In genomic region chr4:140343303-140343702, GRCh38 we compare ENCODE assay signal across 9 cellular contexts. TPM values are rescaled to one million over a fixed set of nuclear protein-coding genes. Genes with fewer than 3 reads are reported as not detected.
DNase-seq lines count a peak whose midpoint lies in the region; ATAC-seq and TF ChIP-seq lines count a peak whose summit lies in the region.
"Had no signal": no experiment of that assay in that cellular context is flagged by ENCODE, and none has a peak within 500 bp of the region (broad histone marks: within the 10 kb centered on the region; RNA-seq: fewer than 3 reads in every experiment).

No MANE protein-coding gene starts in this region.

- H3K36me3 Mint-ChIP-seq in T-helper 17 cell (ENCODE audit: low read depth), result no peaks in the 10 kb centered on the region

- H3K27ac Mint-ChIP-seq in T-helper 17 cell, result no peak overlapping the region

- peaks cover 4% of the 10 kb centered on the region for H3K4me1 Mint-ChIP-seq in T-helper 17 cell

- H3K9me3 ChIP-seq in T-helper 17 cell (ENCODE audit: control insufficient read depth, low read length, poor library complexity, severe bottlenecking), result no peaks in the 10 kb centered on the region

- H3K4me3 Mint-ChIP-seq in T-helper 17 cell, result peak overlapping the region; percentile 31

- peaks cover 33% of the 10 kb centered on the region for H3K27me3 Mint-ChIP-seq in T-helper 17 cell

- ATAC-seq in GM18861 (IDR thresholded peaks at IDR 0.05; ENCODE audit: unreplicated experiment) (peak; percentile 97), HG02938 (IDR thresholded peaks at IDR 0.05; ENCODE audit: unreplicated experiment) (peak; percentile 85), T-helper 17 cell (no peak), SK-N-SH treated with all-trans-retinoic acid at 6 μM for 48 hours (no peak), GM19035 (IDR thresholded peaks at IDR 0.05; ENCODE audit: unreplicated experiment) (no peak)

- no peak for DNase-seq in T-helper 17 cell
- DNase-seq in myocyte (ENCODE audit: low read depth), result peak; percentile 5
- DNase-seq in HuH-7.5 (ENCODE audit: low spot score), result no peak
- no peak for DNase-seq in SKM-1 (lab: John Stamatoyannopoulos, UW; ENCODE audit: unreplicated experiment)
- DNase-seq: NCI-H1417 treated with DMSO at 0.1 percent for 48 hours had no signal

TF ChIP-seq in SK-N-SH treated with all-trans-retinoic acid at 6 μM for 48 hours, 23 proteins besides CTCF, POLR2A, EP300 and RAD21:
- TF ChIP-seq ZFP3 (CRISPR knock-in tag; IDR thresholded peaks at IDR 0.05), result no peak
- TF ChIP-seq CREB5 (CRISPR knock-in tag; IDR thresholded peaks at IDR 0.05; ENCODE audit: low read depth), result no peak
- no peak for TF ChIP-seq PPARA (CRISPR knock-in tag; IDR thresholded peaks at IDR 0.05; ENCODE audit: borderline replicate concordance)
- TF ChIP-seq RARB (CRISPR knock-in tag; IDR thresholded peaks at IDR 0.05), result no peak
- no peak for TF ChIP-seq ISL1 (CRISPR knock-in tag; IDR thresholded peaks at IDR 0.05)

RNA-seq across cellular contexts. Expression of gene SCOC, which starts 30.1 kb away (rescaled TPM):
- total RNA-seq in T-helper 17 cell, result 1 to 10 TPM; 8.7 to 9.7 TPM
- total RNA-seq in myocyte, result 59.0 and 60.7 TPM in 2 replicates
- 33.3 TPM for polyA plus RNA-seq in myocyte (2012)

Comparison
In these comparisons a context has a peak if more than half of its experiments do, and no peak if none do; other contexts are left out.
1. ATAC-seq: peak in GM18861 (single experiment) and HG02938 (single experiment); none in T-helper 17 cell (single experiment), SK-N-SH treated with all-trans-retinoic acid at 6 μM for 48 hours (single experiment) and GM19035 (single experiment).